ENCODE assay signal across 1 cellular context in the genomic region with DNA sequence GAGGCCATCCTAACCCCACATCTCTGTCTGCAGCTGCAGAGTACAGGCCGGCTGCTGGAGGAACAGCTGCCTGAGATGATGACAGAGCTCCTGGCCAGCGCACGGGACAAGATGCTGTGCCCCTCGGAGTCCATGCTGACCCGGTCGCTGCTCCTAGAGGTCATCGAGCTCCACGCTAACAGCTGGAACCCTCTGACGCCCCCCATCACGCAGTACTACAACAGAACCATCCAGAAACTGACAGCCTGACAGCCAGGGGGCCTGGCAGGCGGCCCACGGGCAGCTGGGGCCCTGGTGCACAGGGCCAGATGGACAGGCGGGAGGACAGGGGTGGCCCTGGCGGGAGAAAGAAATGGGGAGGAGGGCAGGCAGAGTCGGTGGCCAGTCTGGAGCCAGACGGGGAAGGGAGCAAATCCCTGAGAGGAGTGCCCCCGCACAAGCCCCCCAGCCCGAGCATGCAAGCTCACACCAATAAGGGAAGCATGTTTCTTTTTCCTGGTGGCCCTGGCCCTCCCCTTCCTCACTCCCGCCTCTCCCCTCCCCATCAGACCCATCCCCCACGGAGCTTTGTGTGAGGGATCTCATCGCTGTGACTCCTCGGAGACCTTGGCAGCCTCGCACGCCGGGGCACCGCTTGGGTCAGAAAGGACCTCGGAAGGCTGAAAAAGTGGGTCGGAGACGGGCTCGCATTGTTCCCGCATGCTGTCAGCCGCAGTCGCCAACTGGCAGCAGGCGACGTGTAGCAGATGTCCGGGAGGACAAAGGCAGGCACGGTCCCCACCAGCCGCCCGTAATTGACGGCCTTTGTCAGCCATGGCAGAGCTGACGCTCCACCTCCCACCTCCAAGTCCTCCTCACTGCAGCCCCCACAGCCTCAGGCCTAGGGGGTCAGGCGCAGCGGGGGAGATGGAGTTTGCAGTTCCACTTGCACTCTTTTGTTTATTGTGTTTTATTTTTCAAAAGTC.
A peak's percentile ranks its signal among the peaks of the same experiment; 100 is the strongest.
TF ChIP-seq lines count a peak whose summit lies in the region.

No MANE protein-coding gene starts in this region.

TF ChIP-seq in H1, 55 proteins besides CTCF, POLR2A, EP300 and RAD21 (continued from another document):
- TF ChIP-seq TBP (IDR thresholded peaks at IDR 0.05; ENCODE audit: low read depth, low read length) = peak; percentile 38; the same call in 1 of the 2 replicates
- TF ChIP-seq, protein P1, sequence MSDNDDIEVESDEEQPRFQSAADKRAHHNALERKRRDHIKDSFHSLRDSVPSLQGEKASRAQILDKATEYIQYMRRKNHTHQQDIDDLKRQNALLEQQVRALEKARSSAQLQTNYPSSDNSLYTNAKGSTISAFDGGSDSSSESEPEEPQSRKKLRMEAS (IDR thresholded peaks at IDR 0.05) = peak; percentile 59; the same call in 1 of the 2 replicates
